10 cellular contexts compared by ENCODE assay signal in genomic region chr3:126781889-126782491, GRCh38.
DNase-seq lines count a peak whose midpoint lies in the region; ATAC-seq and TF ChIP-seq lines count a peak whose summit lies in the region.
"Had no signal": no experiment of that assay in that cellular context is flagged by ENCODE, and none has a peak within 500 bp of the region (broad histone marks: within the 10 kb centered on the region; RNA-seq: fewer than 3 reads in every experiment).

No MANE protein-coding gene starts in this region.

- H3K9me3 Mint-ChIP-seq in Caco-2 (ENCODE audit: unreplicated experiment) (no peaks in the 10 kb centered on the region), nephron (no peaks in the 10 kb centered on the region)

- DNase-seq in Caco-2 (no peak), Panc1 (ENCODE audit: low read depth, low spot score) (no peak), fibroblast of mammary gland (ENCODE audit: low read depth) (peak; percentile 95), GM19240 (ENCODE audit: insufficient read length, low spot score) (no peak), mucosa of gallbladder (ENCODE audit: low spot score) (no peak)
- DNase-seq in activated CD4-positive, alpha-beta T cell treated with anti-CD3 and anti-CD28 coated beads, Interleukin-2, amount 50 U/mL, for 48 hours: no peak
- DNase-seq: NCI-H345 had no signal

- no peak for ATAC-seq in Panc1
- ATAC-seq in HG03139 (IDR thresholded peaks at IDR 0.05; ENCODE audit: unreplicated experiment): no peak

- H3K4me3 ChIP-seq in Caco-2 (ENCODE audit: low read depth, low read length) (no peak overlapping the region), Panc1 (ENCODE audit: low read depth in 2 of 2, low read length in 2 of 2) (no peak overlapping the region), fibroblast of mammary gland (ENCODE audit: control insufficient read depth, low read depth, low read length) (peak overlapping the region; percentile 7)

- POLR2A ChIA-PET in Caco-2 (lab: Charles Lee): no interaction called here
- POLR2A ChIA-PET in Panc1 (lab: Charles Lee): no interaction called here

- intact Hi-C loops in Caco-2 (cut with micrococcal nuclease; ENCODE audit: unreplicated experiment): no loop called here
- intact Hi-C loops in Panc1 (cut with micrococcal nuclease; ENCODE audit: unreplicated experiment): no loop called here

- TF ChIP-seq CTCF in Caco-2 (IDR thresholded peaks at IDR 0.05; ENCODE audit: insufficient read depth in 1 of 2, low read depth in 1 of 2, low read length in 1 of 2, severe bottlenecking in 1 of 2, unreplicated experiment in 1 of 2) (no peak), Panc1 (IDR thresholded peaks at IDR 0.05) (no peak), fibroblast of mammary gland (conservative IDR thresholded peaks at IDR 0.05; ENCODE audit: control insufficient read depth, insufficient read depth, low read depth, low read length) (no peak), nephron (IDR thresholded peaks at IDR 0.05; ENCODE audit: unreplicated experiment in 3 of 3) (no peak)

- H3K27me3 ChIP-seq in Caco-2 (replicated peaks; ENCODE audit: control insufficient read depth, insufficient read depth, low read length) (no peaks in the 10 kb centered on the region), Panc1 (ENCODE audit: control insufficient read depth, insufficient read depth, low read length) (no peaks in the 10 kb centered on the region)

- peaks cover 16% of the 10 kb centered on the region for H3K4me1 ChIP-seq in Caco-2
- H3K4me1 ChIP-seq in Panc1 (ENCODE audit: control insufficient read depth, insufficient read depth, low read length): no peaks in the 10 kb centered on the region

- no peaks in the 10 kb centered on the region for H3K36me3 ChIP-seq in Caco-2 (ENCODE audit: control insufficient read depth, insufficient read depth, low read length)
- no peaks in the 10 kb centered on the region for H3K36me3 ChIP-seq in Panc1 (ENCODE audit: control insufficient read depth, insufficient read depth, low read length)

- H3K27ac Mint-ChIP-seq in Caco-2 (ENCODE audit: unreplicated experiment) (peak overlapping the region; percentile 79), nephron (peak overlapping the region; percentile 66 to 84 (median 73))

- H3K27me3 Mint-ChIP-seq in Caco-2 (ENCODE audit: insufficient read depth, unreplicated experiment) (no peaks in the 10 kb centered on the region), nephron (ENCODE audit: low read depth) (no peaks in the 10 kb centered on the region)

- peak overlapping the region; percentile 44; the same call in 1 of the 2 replicates for H3K27ac ChIP-seq in Panc1 (ENCODE audit: low read length)
- H3K27ac ChIP-seq: VCaP had no signal

- H3K9me3 ChIP-seq in Caco-2: no peaks in the 10 kb centered on the region; the same call in 1 of the 2 replicates
- no peaks in the 10 kb centered on the region for H3K9me3 ChIP-seq in Panc1 (ENCODE audit: control insufficient read depth, insufficient read depth, low read depth, low read length)

- H3K36me3 Mint-ChIP-seq in Caco-2 (ENCODE audit: insufficient read depth, unreplicated experiment) (peaks cover 17% of the 10 kb centered on the region), nephron (ENCODE audit: low read depth) (no peaks in the 10 kb centered on the region)

- H3K4me3 Mint-ChIP-seq in Caco-2 (ENCODE audit: unreplicated experiment) (no peak overlapping the region), nephron (no peak overlapping the region)

- CTCF ChIA-PET in Caco-2 (lab: Charles Lee) (no interaction called here), Panc1 (lab: Charles Lee) (interaction anchor here (0.6 kb wide), 1 partner anchor 73 kb away, joined by 3 read pairs; no protein-coding TSS in a partner anchor)

- BruUV-seq in Caco-2 (replicated peaks; lab: Mats Ljungman, UMichigan): no TSS peak
- no TSS peak for BruUV-seq in Panc1 (replicated peaks; lab: Mats Ljungman, UMichigan)

- in situ Hi-C loops in Panc1 (cut with HindIII; ENCODE audit: low pct_unique_long_range_greater_than_20kb, low sequenced_read_pairs): no loop called here

- H3K4me1 Mint-ChIP-seq in Caco-2 (ENCODE audit: low read depth, unreplicated experiment): peaks cover 27% of the 10 kb centered on the region
- H3K4me1 Mint-ChIP-seq in nephron: peaks cover 44% of the 10 kb centered on the region
